11 cellular contexts compared by ENCODE assay signal in the genomic region with DNA sequence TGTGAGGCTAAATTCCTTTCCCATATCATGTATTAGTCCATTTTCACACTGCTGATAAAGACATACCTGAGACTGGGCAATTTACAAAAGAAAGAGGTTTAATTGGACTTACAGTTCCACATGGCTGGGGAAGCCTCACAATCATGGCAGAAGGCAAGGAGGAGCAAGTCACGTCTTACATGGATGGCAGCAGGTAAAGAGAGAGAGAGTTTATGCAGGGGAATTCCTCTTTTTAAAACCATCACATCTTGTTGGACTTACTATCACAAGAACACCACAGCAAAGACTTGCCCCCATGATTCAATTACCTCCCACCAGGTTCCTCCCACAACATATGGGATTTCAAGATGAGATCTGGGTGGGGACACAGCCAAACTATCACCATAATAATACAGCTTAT. TPM values are rescaled to one million over a fixed set of nuclear protein-coding genes. Genes with fewer than 3 reads are reported as not detected.
"Had no signal": no experiment of that assay in that cellular context is flagged by ENCODE, and none has a peak within 500 bp of the region (broad histone marks: within the 10 kb centered on the region; RNA-seq: fewer than 3 reads in every experiment).

No MANE protein-coding gene starts in this region.

RNA-seq across cellular contexts. Expression of a gene that starts 37.8 kb away (rescaled TPM):
- total RNA-seq: OCI-LY7, PC-3, PC-9, Right ventricle myocardium inferior, Right ventricle myocardium superior, RPMI7951, SJCRH30, SJSA1, T-cell had no signal
- polyA plus RNA-seq: SK-N-SH had no signal

RNA-seq across cellular contexts. Expression of a gene that starts 56.4 kb away (rescaled TPM):
- total RNA-seq: OCI-LY7, PC-3, PC-9, Right ventricle myocardium inferior, Right ventricle myocardium superior, RPMI7951, SJCRH30, SJSA1, SK-MEL-5, T-cell had no signal
- polyA plus RNA-seq: SK-N-SH had no signal
